Comparison of ENCODE assay signal across 25 cellular contexts in genomic region chr7:128879461-128879938, GRCh38. TPM values are rescaled to one million over a fixed set of nuclear protein-coding genes. Genes with fewer than 3 reads are reported as not detected.
DNase-seq lines count a peak whose midpoint lies in the region; ATAC-seq and TF ChIP-seq lines count a peak whose summit lies in the region.
"Had no signal": no experiment of that assay in that cellular context is flagged by ENCODE, and none has a peak within 500 bp of the region (broad histone marks: within the 10 kb centered on the region; RNA-seq: fewer than 3 reads in every experiment).

No MANE protein-coding gene starts in this region.

- H3K4me1 ChIP-seq in BE2C (0 out of 2 replicates have a peak, but pooled peaks cover 5% of the 10 kb centered on the region), IMR-90 (ENCODE audit: control insufficient read depth, insufficient read depth, low read length) (no peaks in the 10 kb centered on the region), neural progenitor cell (peaks cover 3% of the 10 kb centered on the region), prostate gland (replicated peaks) (no peaks in the 10 kb centered on the region)
- H3K4me1 ChIP-seq: suprapubic skin, uterus had no signal

- no peaks in the 10 kb centered on the region for H3K79me2 ChIP-seq in neural progenitor cell (ENCODE audit: low read depth)

- no peak overlapping the region for H4K5ac ChIP-seq in IMR-90 (ENCODE audit: low read depth, low read length)

- dilution Hi-C loops in IMR-90 (cut with HindIII; ENCODE audit: low sequenced_read_pairs, unreplicated experiment), result no loop called here

- no peak overlapping the region for H2BK120ac ChIP-seq in IMR-90 (ENCODE audit: low read depth, low read length)

- no peak overlapping the region for H3K14ac ChIP-seq in IMR-90 (replicated peaks; ENCODE audit: low read depth, low read length)

- DNase-seq in BE2C (peak; percentile 4), IMR-90 (no peak), cerebellar cortex (ENCODE audit: low spot score) (peak; percentile 59), neural progenitor cell (ENCODE audit: low spot score) (no peak), prostate gland (ENCODE audit: low spot score) (no peak)
- DNase-seq: activated CD8-positive, alpha-beta memory T cell treated with anti-CD3 and anti-CD28 coated beads, Interleukin-2, amount 50 U/mL, for 4 hours; CD4-positive, CD25-positive, alpha-beta regulatory T cell; central memory CD4-positive, alpha-beta T cell; Karpas-422; MV-4-11; stimulated activated CD4-positive, alpha-beta T cell treated with anti-CD3 and anti-CD28 coated beads, Interleukin-2, amount 100 ng/mL, for 48 hours; stimulated activated naive B cell treated with anti-CD40 and anti-IgM and Interleukin-4, amounts not matched to agents 10 μg/mL and 1 μg/mL and 100 μg/mL, for 72 hours had no signal

- H3K4me3 ChIP-seq in BE2C (ENCODE audit: low read depth, low read length), result peak overlapping the region; percentile 29
- no peak overlapping the region for H3K4me3 ChIP-seq in IMR-90 (ENCODE audit: insufficient read depth, low read depth, low read length)
- no peak overlapping the region for H3K4me3 ChIP-seq in neural progenitor cell
- H3K4me3 ChIP-seq in prostate gland, result no peak overlapping the region
- H3K4me3 ChIP-seq: GM23248, smooth muscle cell, suprapubic skin, uterus had no signal

- no peak overlapping the region for H2BK20ac ChIP-seq in IMR-90 (ENCODE audit: low read depth, low read length)

- H3K27me3 ChIP-seq in BE2C (no peaks in the 10 kb centered on the region), IMR-90 (ENCODE audit: control insufficient read depth, insufficient read depth, low read length) (peaks cover 8% of the 10 kb centered on the region; the same call in 1 of the 2 replicates), neural progenitor cell (no peaks in the 10 kb centered on the region), prostate gland (replicated peaks; ENCODE audit: insufficient read depth) (no peaks in the 10 kb centered on the region)
- H3K27me3 ChIP-seq: neutrophil, suprapubic skin, uterus had no signal

- H3K9ac ChIP-seq in IMR-90 (ENCODE audit: low read depth, low read length), result no peak overlapping the region
- H3K9ac ChIP-seq in neural progenitor cell, result no peak overlapping the region
- H3K9ac ChIP-seq: GM23248 had no signal

- no peak overlapping the region for H3K27ac Mint-ChIP-seq in neural progenitor cell
- H3K27ac Mint-ChIP-seq: activated naive CD4-positive, alpha-beta T cell treated with anti-CD3 and anti-CD28 coated beads, Interleukin-2, amount 50 U/mL, for 72 hours; activated T-helper 17 cell treated with anti-CD3 and anti-CD28 coated beads, Interleukin-2, amount 50 U/mL, for 72 hours; stimulated activated naive B cell treated with anti-CD40 and anti-IgM and Interleukin-4, amounts not matched to agents 10 μg/mL and 1 μg/mL and 100 μg/mL, for 72 hours; T-helper 2 cell treated with Interferon-gamma antibody and Interleukin-4, amounts not matched to agents 5 μg/mL and 100 μg/mL, for 36 hours had no signal

- no peak overlapping the region for H4K91ac ChIP-seq in IMR-90 (ENCODE audit: insufficient read depth, low read depth, low read length)

- H3K4me1 Mint-ChIP-seq in neural progenitor cell, result peaks cover 11% of the 10 kb centered on the region
- H3K4me1 Mint-ChIP-seq: activated T-helper 17 cell treated with anti-CD3 and anti-CD28 coated beads, Interleukin-2, amount 50 U/mL, for 72 hours; CD4-positive, CD25-positive, alpha-beta regulatory T cell had no signal

- H2AFZ ChIP-seq in IMR-90 (replicated peaks; ENCODE audit: low read length, poor library complexity) (peak overlapping the region; percentile 21), neural progenitor cell (replicated peaks) (peak overlapping the region; percentile 98)
- H2AFZ ChIP-seq: GM23248 had no signal

- H3K27ac ChIP-seq in IMR-90 (ENCODE audit: insufficient read depth, low read length) (no peak overlapping the region), neural progenitor cell (no peak overlapping the region), prostate gland (no peak overlapping the region)
- H3K27ac ChIP-seq: GM23248, neutrophil, suprapubic skin, uterus had no signal

- POLR2A ChIA-PET in IMR-90 (lab: Charles Lee; ENCODE audit: unreplicated experiment), result no interaction called here

- no peak for TF ChIP-seq POLR2A in IMR-90 (IDR thresholded peaks at IDR 0.05; ENCODE audit: low read depth, low read length)
- no peak for TF ChIP-seq POLR2A in prostate gland (IDR thresholded peaks at IDR 0.05)

- no peak for TF ChIP-seq RAD21 in IMR-90 (IDR thresholded peaks at IDR 0.05; ENCODE audit: low read length)

- no peaks in the 10 kb centered on the region for H3F3A ChIP-seq in neural progenitor cell (ENCODE audit: low read depth)

- H3K79me1 ChIP-seq in IMR-90 (ENCODE audit: low read depth in 1 of 2, low read length in 2 of 2), result no peaks in the 10 kb centered on the region

- no peak overlapping the region for H3K18ac ChIP-seq in IMR-90 (ENCODE audit: low read depth, low read length)

- CTCF ChIA-PET in IMR-90 (lab: Yijun Ruan, JAX), result interaction anchor here (1.0 kb wide), 1 partner anchor 16 kb away, joined by 4 read pairs; the partner anchor contains the start of gene ATP6V1F

- intact Hi-C loops in IMR-90 (cut with micrococcal nuclease) (no loop called here), prostate gland (cut with DNase I) (no loop called here)

- 67% methylated on average over 2 of the region's 19 CpGs; no CpG with 5 or more reads in 1 of the 2 experiments for WGBS in IMR-90 (ENCODE audit: extremely low coverage in 2 of 2, insufficient read length in 1 of 2), 2 experiments
- WGBS in prostate gland, result 84% methylated on average over 19 of the region's 19 CpGs

- no peak overlapping the region for H2AK5ac ChIP-seq in IMR-90 (ENCODE audit: low read depth, low read length)

- H3K36me3 ChIP-seq in BE2C, result no peaks in the 10 kb centered on the region
- H3K36me3 ChIP-seq in IMR-90 (ENCODE audit: control insufficient read depth, insufficient read depth, low read length), result no peaks in the 10 kb centered on the region
- H3K36me3 ChIP-seq in neural progenitor cell, result no peaks in the 10 kb centered on the region
- H3K36me3 ChIP-seq in prostate gland, result no peaks in the 10 kb centered on the region
- H3K36me3 ChIP-seq: neutrophil, suprapubic skin, uterus had no signal

- no peak overlapping the region for H3K4me2 ChIP-seq in IMR-90 (ENCODE audit: low read depth, low read length)
- H3K4me2 ChIP-seq in neural progenitor cell, result peak overlapping the region; percentile 52
- H3K4me2 ChIP-seq: smooth muscle cell had no signal

- H3K9me1 ChIP-seq in IMR-90 (ENCODE audit: insufficient read depth, low read length), result no peaks in the 10 kb centered on the region

- ATAC-seq in IMR-90 (ENCODE audit: low read depth) (no peak), GM18873 (IDR thresholded peaks at IDR 0.05; ENCODE audit: low FRiP score, unreplicated experiment) (no peak), HG02642 (IDR thresholded peaks at IDR 0.05; ENCODE audit: poor library complexity, unreplicated experiment) (no peak)
- ATAC-seq: activated T-helper 17 cell treated with anti-CD3 and anti-CD28 coated beads, Interleukin-2, amount 50 U/mL, for 72 hours had no signal

- H4K8ac ChIP-seq in IMR-90 (ENCODE audit: low read depth in 2 of 2, low read length in 2 of 2), result no peak overlapping the region

- peaks cover 14% of the 10 kb centered on the region for H3K27me3 Mint-ChIP-seq in neural progenitor cell (ENCODE audit: insufficient read depth, low read depth)
- H3K27me3 Mint-ChIP-seq: activated T-helper 17 cell treated with anti-CD3 and anti-CD28 coated beads, Interleukin-2, amount 50 U/mL, for 72 hours; CD4-positive, CD25-positive, alpha-beta regulatory T cell had no signal

- BruUV-seq in IMR-90 (replicated peaks; lab: Mats Ljungman, UMichigan), result no TSS peak

- no peak overlapping the region for H3K56ac ChIP-seq in IMR-90 (ENCODE audit: extremely low read depth, insufficient read depth, low read length)

- H3K23ac ChIP-seq in IMR-90 (ENCODE audit: low read depth, low read length), result no peak overlapping the region

- no peak overlapping the region for H3K4ac ChIP-seq in IMR-90 (ENCODE audit: low read depth, low read length)

- H3K9me3 Mint-ChIP-seq in neural progenitor cell, result no peaks in the 10 kb centered on the region
- H3K9me3 Mint-ChIP-seq: activated naive CD4-positive, alpha-beta T cell treated with anti-CD3 and anti-CD28 coated beads, Interleukin-2, amount 50 U/mL, for 72 hours; activated T-helper 17 cell treated with anti-CD3 and anti-CD28 coated beads, Interleukin-2, amount 50 U/mL, for 72 hours; stimulated activated naive B cell treated with anti-CD40 and anti-IgM and Interleukin-4, amounts not matched to agents 10 μg/mL and 1 μg/mL and 100 μg/mL, for 72 hours; T-helper 2 cell treated with Interferon-gamma antibody and Interleukin-4, amounts not matched to agents 5 μg/mL and 100 μg/mL, for 36 hours had no signal

- no peak overlapping the region for H2BK15ac ChIP-seq in IMR-90 (ENCODE audit: low read depth, low read length)

- no peak overlapping the region for H2BK5ac ChIP-seq in IMR-90 (ENCODE audit: low read depth, low read length, poor library complexity, severe bottlenecking)

- no peaks in the 10 kb centered on the region for H3K9me3 ChIP-seq in BE2C
- H3K9me3 ChIP-seq in IMR-90 (ENCODE audit: control insufficient read depth, insufficient read depth, low read length), result no peaks in the 10 kb centered on the region
- no peaks in the 10 kb centered on the region for H3K9me3 ChIP-seq in neural progenitor cell (ENCODE audit: low read depth)
- H3K9me3 ChIP-seq in prostate gland, result no peaks in the 10 kb centered on the region
- H3K9me3 ChIP-seq: neutrophil, suprapubic skin, uterus had no signal

- H2AK9ac ChIP-seq in IMR-90 (replicated peaks; ENCODE audit: low read depth, low read length, poor library complexity), result no peak overlapping the region

- in situ Hi-C loops in IMR-90 (cut with MboI; ENCODE audit: low sequenced_read_pairs), result loop anchor here (25.0 kb wide), 1 partner anchor 417 kb away; the partner anchor contains the start of gene HILPDA

- TF ChIP-seq CTCF in BE2C (IDR thresholded peaks at IDR 0.05; ENCODE audit: low read depth, low read length) (no peak), IMR-90 (conservative IDR thresholded peaks at IDR 0.05; ENCODE audit: low read depth, low read length) (no peak), neural progenitor cell (IDR thresholded peaks at IDR 0.05) (no peak), prostate gland (IDR thresholded peaks at IDR 0.05) (no peak)

- H3K36me3 Mint-ChIP-seq in neural progenitor cell, result no peaks in the 10 kb centered on the region
- H3K36me3 Mint-ChIP-seq: activated naive CD4-positive, alpha-beta T cell treated with anti-CD3 and anti-CD28 coated beads, Interleukin-2, amount 50 U/mL, for 72 hours; CD4-positive, CD25-positive, alpha-beta regulatory T cell; stimulated activated naive B cell treated with anti-CD40 and anti-IgM and Interleukin-4, amounts not matched to agents 10 μg/mL and 1 μg/mL and 100 μg/mL, for 72 hours had no signal

- H4K20me1 ChIP-seq in IMR-90 (ENCODE audit: insufficient read depth, low read length) (no peaks in the 10 kb centered on the region), neural progenitor cell (ENCODE audit: low read depth) (no peaks in the 10 kb centered on the region)

- H3K4me3 Mint-ChIP-seq in neural progenitor cell, result no peak overlapping the region
- H3K4me3 Mint-ChIP-seq: activated T-helper 17 cell treated with anti-CD3 and anti-CD28 coated beads, Interleukin-2, amount 50 U/mL, for 72 hours; CD4-positive, CD25-positive, alpha-beta regulatory T cell; stimulated activated naive B cell treated with anti-CD40 and anti-IgM and Interleukin-4, amounts not matched to agents 10 μg/mL and 1 μg/mL and 100 μg/mL, for 72 hours; T-helper 2 cell treated with Interferon-gamma antibody and Interleukin-4, amounts not matched to agents 5 μg/mL and 100 μg/mL, for 36 hours had no signal

RNA-seq across cellular contexts. Expression of gene ATP6V1F, which starts 16.8 kb away (rescaled TPM):
- 748 TPM for polyA plus RNA-seq in BE2C (2012; ENCODE audit: insufficient read depth, insufficient read length, low read depth)
- total RNA-seq in IMR-90 (2012; rRNA removed) (61.1 and 104 TPM in 2 replicates), neural progenitor cell (ENCODE audit: low replicate concordance) (61.4 and 81.8 TPM in 2 replicates), prostate gland (100 to 1,000 TPM; 116 to 118 TPM)
- polyA plus RNA-seq in IMR-90 (2012; rRNA removed), result 321 and 346 TPM in 2 replicates
- polyA plus RNA-seq in IMR-90 (2012; cell fraction: cytosol; rRNA removed), result 128 and 421 TPM in 2 replicates
- polyA plus RNA-seq in IMR-90 (2012; cell fraction: nucleus; rRNA removed; ENCODE audit: low replicate concordance), result 84.2 and 106 TPM in 2 replicates

RNA-seq across cellular contexts. Expression of gene KCP, which starts 31.0 kb away (rescaled TPM):
- polyA plus RNA-seq in BE2C (2012; ENCODE audit: insufficient read depth, insufficient read length, low read depth), result 5.7 TPM
- total RNA-seq in IMR-90 (2012; rRNA removed) (not detected in 2 replicates), neural progenitor cell (ENCODE audit: low replicate concordance) (0.06 and 3.5 TPM in 2 replicates), prostate gland (under 1 TPM in 1 of 2 donors, not detected in 1; 0.45 TPM)
- polyA plus RNA-seq in IMR-90 (2012; rRNA removed), result 0.03 and 0.07 TPM in 2 replicates
- polyA plus RNA-seq in IMR-90 (2012; cell fraction: cytosol; rRNA removed), result 0.03 TPM in 1 of 2 replicates, not detected in the other
- 0.17 and 0.33 TPM in 2 replicates for polyA plus RNA-seq in IMR-90 (2012; cell fraction: nucleus; rRNA removed; ENCODE audit: low replicate concordance)
- total RNA-seq: dermis microvascular lymphatic vessel endothelial cell, GM23248 had no signal
- polyA plus RNA-seq: keratinocyte had no signal

RNA-seq across cellular contexts. Expression of gene FLNC, which starts 49.3 kb away (rescaled TPM):
- 79.3 TPM for polyA plus RNA-seq in BE2C (2012; ENCODE audit: insufficient read depth, insufficient read length, low read depth)
- total RNA-seq in IMR-90 (2012; rRNA removed) (116 and 139 TPM in 2 replicates), neural progenitor cell (ENCODE audit: low replicate concordance) (6.7 and 23.7 TPM in 2 replicates), prostate gland (100 to 1,000 TPM; 104 to 150 TPM)
- polyA plus RNA-seq in IMR-90 (2012; rRNA removed), result 154 and 167 TPM in 2 replicates
- 67.5 and 137 TPM in 2 replicates for polyA plus RNA-seq in IMR-90 (2012; cell fraction: cytosol; rRNA removed)
- polyA plus RNA-seq in IMR-90 (2012; cell fraction: nucleus; rRNA removed; ENCODE audit: low replicate concordance), result 165 and 525 TPM in 2 replicates
- total RNA-seq: CD4-positive, CD25-positive, alpha-beta regulatory T cell had no signal
- polyA plus RNA-seq: CD4-positive, CD25-positive, alpha-beta regulatory T cell had no signal

RNA-seq across cellular contexts. Expression of gene IRF5, which starts 58.2 kb away (rescaled TPM):
- 1.1 TPM for polyA plus RNA-seq in BE2C (2012; ENCODE audit: insufficient read depth, insufficient read length, low read depth)
- total RNA-seq in IMR-90 (2012; rRNA removed), result 0.18 TPM in 1 of 2 replicates, not detected in the other
- 0.14 TPM in 1 of 2 replicates, not detected in the other for polyA plus RNA-seq in IMR-90 (2012; rRNA removed)
- 0.08 TPM in 1 of 2 replicates, not detected in the other for polyA plus RNA-seq in IMR-90 (2012; cell fraction: cytosol; rRNA removed)
- polyA plus RNA-seq in IMR-90 (2012; cell fraction: nucleus; rRNA removed; ENCODE audit: low replicate concordance), result 0.15 and 0.24 TPM in 2 replicates
- total RNA-seq in neural progenitor cell (ENCODE audit: low replicate concordance), result 0.22 and 0.28 TPM in 2 replicates
- total RNA-seq in prostate gland, result 10 to 100 TPM in 1 of 2 donors, 1 to 10 TPM in 1; 6.0 to 10.6 TPM
- total RNA-seq: glomerular endothelial cell had no signal

Comparison
In these comparisons a context has a peak if more than half of its experiments do, and no peak if none do; other contexts are left out.
1. DNase-seq: peak in BE2C (single experiment) and cerebellar cortex (single experiment); none in IMR-90 (single experiment), neural progenitor cell (single experiment) and prostate gland (single experiment).